In genomic region chr5:18745988-18746615, GRCh38 we compare ENCODE assay signal across 8 cellular contexts.
DNase-seq lines count a peak whose midpoint lies in the region; ATAC-seq and TF ChIP-seq lines count a peak whose summit lies in the region.

No MANE protein-coding gene starts in this region.

- no peak for TF ChIP-seq POLR2A in erythroblast (IDR thresholded peaks at IDR 0.05; ENCODE audit: low read length)

- DNase-seq in AG10803 (ENCODE audit: low read depth): no peak
- peak; percentile 52 to 63 for DNase-seq in NCI-H2081 (lab: John Stamatoyannopoulos, UW)
- peak; percentile 69 for DNase-seq in erythroblast (lab: John Stamatoyannopoulos, UW)
- peak; percentile 15 for DNase-seq in renal cortical epithelial cell (ENCODE audit: low read depth)
- DNase-seq in HUDEP-2 (lab: John Stamatoyannopoulos, UW; ENCODE audit: unreplicated experiment in 76 of 76): no peak

- H3K27ac ChIP-seq in VCaP: peak overlapping the region; percentile 68

- TF ChIP-seq CTCF in AG10803 (conservative IDR thresholded peaks at IDR 0.05; ENCODE audit: low read length): no peak
- TF ChIP-seq CTCF in VCaP (conservative IDR thresholded peaks at IDR 0.05): no peak

- peak overlapping the region; percentile 44 for H3K4me3 ChIP-seq in AG10803 (ENCODE audit: low read length)

- ATAC-seq in GM18867 (IDR thresholded peaks at IDR 0.05; ENCODE audit: unreplicated experiment) (peak; percentile 73), HG03039 (IDR thresholded peaks at IDR 0.05; ENCODE audit: unreplicated experiment) (peak; percentile 74)

Comparison
In these comparisons a context has a peak if more than half of its experiments do, and no peak if none do; other contexts are left out.
1. DNase-seq: peak in NCI-H2081 (2 of 2), erythroblast (2 of 2) and renal cortical epithelial cell (single experiment); none in AG10803 (single experiment) and HUDEP-2 (0 of 76).